16 cellular contexts compared by ENCODE assay signal in the genomic region with DNA sequence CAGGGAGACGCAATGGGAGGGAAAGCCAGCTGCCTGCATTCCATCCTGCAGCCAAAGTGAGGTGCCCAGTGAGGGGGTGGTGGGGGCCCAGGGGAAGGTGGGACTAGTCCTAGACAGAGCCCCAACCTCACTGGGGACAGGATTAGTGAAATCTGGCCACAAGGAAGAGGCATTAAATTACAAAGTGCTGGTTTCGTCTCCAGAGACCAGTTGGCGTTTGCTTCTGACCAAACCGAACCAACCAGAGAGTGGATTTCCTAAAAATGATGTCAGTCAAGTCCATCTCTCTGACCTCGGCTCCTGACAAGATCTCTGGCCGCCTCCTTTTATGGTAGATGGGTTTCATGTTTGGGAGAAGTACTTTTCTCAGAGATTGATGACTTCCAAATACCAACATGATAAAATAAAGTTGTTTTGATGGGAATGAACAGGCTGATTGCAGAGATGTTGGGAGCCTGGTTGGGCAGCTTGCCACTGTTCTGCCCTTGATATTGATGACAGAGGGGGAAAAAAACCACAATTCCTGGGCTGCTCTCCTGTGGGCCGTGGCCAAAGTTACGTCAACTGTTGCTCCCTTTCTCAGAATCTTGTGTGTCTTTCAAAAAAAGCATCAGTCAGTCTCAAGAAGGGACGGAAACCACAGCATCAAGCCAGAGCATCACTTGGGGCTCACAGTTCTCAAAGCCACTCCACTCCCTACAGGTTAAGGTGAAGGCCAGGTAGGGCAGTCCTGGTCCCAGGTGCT. TPM values are rescaled to one million over a fixed set of nuclear protein-coding genes. Genes with fewer than 3 reads are reported as not detected.
DNase-seq lines count a peak whose midpoint lies in the region; ATAC-seq and TF ChIP-seq lines count a peak whose summit lies in the region.
"Had no signal": no experiment of that assay in that cellular context is flagged by ENCODE, and none has a peak within 500 bp of the region (broad histone marks: within the 10 kb centered on the region; RNA-seq: fewer than 3 reads in every experiment).

No MANE protein-coding gene starts in this region.

- H3K27ac Mint-ChIP-seq in activated CD8-positive, alpha-beta memory T cell treated with anti-CD3 and anti-CD28 coated beads, Interleukin-2, amount 10 ng/mL, durations not matched to agents 7 days and 5 days: no peak overlapping the region
- no peak overlapping the region for H3K27ac Mint-ChIP-seq in activated T-cell treated with anti-CD3 and anti-CD28 coated beads, Interleukin-2, amount 50 U/mL, for 24 hours

- peaks cover 5% of the 10 kb centered on the region for H3K4me1 Mint-ChIP-seq in activated CD8-positive, alpha-beta memory T cell treated with anti-CD3 and anti-CD28 coated beads, Interleukin-2, amount 10 ng/mL, durations not matched to agents 7 days and 5 days
- no peaks in the 10 kb centered on the region for H3K4me1 Mint-ChIP-seq in activated T-cell treated with anti-CD3 and anti-CD28 coated beads, Interleukin-2, amount 50 U/mL, for 24 hours (ENCODE audit: low read depth)

- H3K27me3 Mint-ChIP-seq in activated CD8-positive, alpha-beta memory T cell treated with anti-CD3 and anti-CD28 coated beads, Interleukin-2, amount 10 ng/mL, durations not matched to agents 7 days and 5 days: peaks cover 4% of the 10 kb centered on the region
- H3K27me3 Mint-ChIP-seq in activated T-cell treated with anti-CD3 and anti-CD28 coated beads, Interleukin-2, amount 50 U/mL, for 24 hours: no peaks in the 10 kb centered on the region

- H3K27me3 ChIP-seq in tibial nerve (no peaks in the 10 kb centered on the region), thyroid gland (no peaks in the 10 kb centered on the region)
- H3K27me3 ChIP-seq: pancreas had no signal

- H3K36me3 ChIP-seq in tibial nerve: no peaks in the 10 kb centered on the region
- H3K36me3 ChIP-seq in thyroid gland: no peaks in the 10 kb centered on the region
- H3K36me3 ChIP-seq: left ventricle myocardium inferior, pancreas had no signal

- H3K9me3 Mint-ChIP-seq in activated CD8-positive, alpha-beta memory T cell treated with anti-CD3 and anti-CD28 coated beads, Interleukin-2, amount 10 ng/mL, durations not matched to agents 7 days and 5 days (ENCODE audit: low read depth): no peaks in the 10 kb centered on the region
- no peaks in the 10 kb centered on the region for H3K9me3 Mint-ChIP-seq in activated T-cell treated with anti-CD3 and anti-CD28 coated beads, Interleukin-2, amount 50 U/mL, for 24 hours

- H3K27ac ChIP-seq in tibial nerve: peak overlapping the region in 1 of 4 donors; percentile 58
- no peak overlapping the region for H3K27ac ChIP-seq in thyroid gland
- H3K27ac ChIP-seq: left ventricle myocardium inferior, pancreas had no signal

- TF ChIP-seq POLR2A in tibial nerve (IDR thresholded peaks at IDR 0.05): no peak
- no peak for TF ChIP-seq POLR2A in thyroid gland (IDR thresholded peaks at IDR 0.05)

- no peaks in the 10 kb centered on the region for H3K36me3 Mint-ChIP-seq in activated CD8-positive, alpha-beta memory T cell treated with anti-CD3 and anti-CD28 coated beads, Interleukin-2, amount 10 ng/mL, durations not matched to agents 7 days and 5 days
- no peaks in the 10 kb centered on the region for H3K36me3 Mint-ChIP-seq in activated T-cell treated with anti-CD3 and anti-CD28 coated beads, Interleukin-2, amount 50 U/mL, for 24 hours (ENCODE audit: low read depth)

- intact Hi-C loops in thyroid gland (cut with DNase I): no loop called here

- peak in 1 of 2 donors; percentile 54 for TF ChIP-seq EP300 in tibial nerve (IDR thresholded peaks at IDR 0.05)

- H3K9me3 ChIP-seq in tibial nerve (peaks cover 0 to 5% (median 0%) of the 10 kb centered on the region in 4 donors), thyroid gland (no peaks in the 10 kb centered on the region)
- H3K9me3 ChIP-seq: left ventricle myocardium inferior, pancreas had no signal

- no peak for TF ChIP-seq CTCF in omental fat pad (IDR thresholded peaks at IDR 0.05)
- no peak for TF ChIP-seq CTCF in tibial nerve (IDR thresholded peaks at IDR 0.05)
- no peak for TF ChIP-seq CTCF in thyroid gland (IDR thresholded peaks at IDR 0.05)
- TF ChIP-seq CTCF in GM13977 (IDR thresholded peaks at IDR 0.05; ENCODE audit: extremely low read depth, insufficient read depth, missing control alignments): no peak

- H3K4me3 Mint-ChIP-seq in activated CD8-positive, alpha-beta memory T cell treated with anti-CD3 and anti-CD28 coated beads, Interleukin-2, amount 10 ng/mL, durations not matched to agents 7 days and 5 days: no peak overlapping the region
- no peak overlapping the region for H3K4me3 Mint-ChIP-seq in activated T-cell treated with anti-CD3 and anti-CD28 coated beads, Interleukin-2, amount 50 U/mL, for 24 hours

- H3K4me1 ChIP-seq in tibial nerve (no peaks in the 10 kb centered on the region), thyroid gland (no peaks in the 10 kb centered on the region)
- H3K4me1 ChIP-seq: left ventricle myocardium inferior, pancreas had no signal

- CTCF ChIA-PET in activated CD8-positive, alpha-beta memory T cell treated with anti-CD3 and anti-CD28 coated beads, Interleukin-2, amount 10 ng/mL, durations not matched to agents 7 days and 5 days (lab: Charles Lee): no interaction called here

- H3K4me3 ChIP-seq in tibial nerve (no peak overlapping the region), thyroid gland (replicated peaks in 1 of 3) (no peak overlapping the region)
- H3K4me3 ChIP-seq: left ventricle myocardium inferior, pancreas had no signal

- in situ Hi-C loops in GM13977 (cut with MboI; ENCODE audit: low pct_unique_long_range_greater_than_20kb, low sequenced_read_pairs, unreplicated experiment): no loop called here

- peak; percentile 38 for DNase-seq in activated CD8-positive, alpha-beta memory T cell treated with anti-CD3 and anti-CD28 coated beads, Interleukin-2, amount 10 ng/mL, durations not matched to agents 7 days and 5 days
- no peak for DNase-seq in activated CD8-positive, alpha-beta memory T cell treated with anti-CD3 and anti-CD28 coated beads, Interleukin-2, amount 50 U/mL, for 4 hours
- DNase-seq in ecto neural progenitor cell (ENCODE audit: low spot score) (peak; percentile 43), omental fat pad (ENCODE audit: low spot score) (no peak), tibial nerve (ENCODE audit: low spot score in 2 of 2) (peak; percentile 34 to 59), thyroid gland (no peak), GM13977 (ENCODE audit: low spot score) (no peak)
- DNase-seq in activated T-cell treated with anti-CD3 and anti-CD28 coated beads, Interleukin-2, amount 50 U/mL, for 24 hours: no peak
- DNase-seq: KBM-7; left ventricle myocardium inferior; NCI-H2081 treated with DMSO at 0.1 percent for 48 hours; NCI-H526; small intestine; stimulated activated CD4-positive, alpha-beta T cell treated with anti-CD3 and anti-CD28 coated beads, Interleukin-4, amount 100 ng/mL, for 24 hours; T-helper 2 cell had no signal

- WGBS in tibial nerve, 2 donors: 69 to 73% methylated on average over 9 of the region's 9 CpGs
- WGBS in thyroid gland, 2 donors: 72 to 79% methylated on average over 9 of the region's 9 CpGs

- ATAC-seq in activated CD8-positive, alpha-beta memory T cell treated with anti-CD3 and anti-CD28 coated beads, Interleukin-2, amount 10 ng/mL, durations not matched to agents 7 days and 5 days: no peak
- ATAC-seq in omental fat pad (ENCODE audit: low FRiP score): peak; percentile 27
- ATAC-seq: pancreas had no signal

RNA-seq across cellular contexts. Expression of a gene that starts 24.6 kb away (rescaled TPM):
- total RNA-seq in activated CD8-positive, alpha-beta memory T cell treated with anti-CD3 and anti-CD28 coated beads, Interleukin-2, amount 10 ng/mL, durations not matched to agents 7 days and 5 days: under 1 TPM in 1 of 2 experiments, not detected in 1; 0.02 TPM
- total RNA-seq in omental fat pad (10 to 100 TPM in 1 of 4 donors, 1 to 10 TPM in 2, under 1 TPM in 1; 0.48 to 10.6 (median 2.6) TPM), tibial nerve (10 to 100 TPM in 1 of 4 donors, 1 to 10 TPM in 3; 2.7 to 12.1 (median 6.9) TPM), thyroid gland (1 to 10 TPM; 3.0 to 6.1 (median 4.3) TPM)

Comparison
In these comparisons a context has a peak if more than half of its experiments do, and no peak if none do; other contexts are left out.
1. DNase-seq: peak in activated CD8-positive, alpha-beta memory T cell treated with anti-CD3 and anti-CD28 coated beads, Interleukin-2, amount 10 ng/mL, durations not matched to agents 7 days and 5 days (single experiment), ecto neural progenitor cell (single experiment) and tibial nerve (2 of 2); none in activated CD8-positive, alpha-beta memory T cell treated with anti-CD3 and anti-CD28 coated beads, Interleukin-2, amount 50 U/mL, for 4 hours (single experiment), omental fat pad (single experiment), activated T-cell treated with anti-CD3 and anti-CD28 coated beads, Interleukin-2, amount 50 U/mL, for 24 hours (single experiment), thyroid gland (0 of 2) and GM13977 (single experiment).